ENCODE assay signal across 23 cellular contexts in genomic region chr20:16940701-16941100, GRCh38.
DNase-seq lines count a peak whose midpoint lies in the region; ATAC-seq, FAIRE-seq and TF ChIP-seq lines count a peak whose summit lies in the region.
"Had no signal": no experiment of that assay in that cellular context is flagged by ENCODE, and none has a peak within 500 bp of the region (broad histone marks: within the 10 kb centered on the region; RNA-seq: fewer than 3 reads in every experiment).

No MANE protein-coding gene starts in this region.

- 23% methylated on average over 1 of the region's 1 CpG for WGBS in HUES64
- WGBS in H1 (ENCODE audit: extremely low coverage in 1 of 2, insufficient coverage in 1 of 2, insufficient read length in 1 of 2, insufficient replicate concordance in 2 of 2, low coverage in 1 of 2, low lambda C conversion rate in 2 of 2, missing lambda C conversion rate in 1 of 2), 2 experiments = 7% methylated on average over 1 of the region's 1 CpG; no CpG with 5 or more reads in 1 of the 2 experiments

- no peak for TF ChIP-seq RAD21 in H1 (IDR thresholded peaks at IDR 0.05 in 1 of 2, conservative IDR thresholded peaks at IDR 0.05 in 1 of 2; ENCODE audit: low read depth in 2 of 2, low read length in 2 of 2)

- 0 out of 2 replicates have a peak overlapping the region, but pooled peaks have one; percentile 63 for H2BK20ac ChIP-seq in H1 (ENCODE audit: low read length)

- H3K4me3 Mint-ChIP-seq in GM23338 = no peak overlapping the region
- H3K4me3 Mint-ChIP-seq: B cell; CD4-positive, CD25-positive, alpha-beta regulatory T cell; CD8-positive, alpha-beta T cell had no signal

- no peaks in the 10 kb centered on the region for H3K79me1 ChIP-seq in H1 (ENCODE audit: low read depth, low read length)

- H2AFZ ChIP-seq in GM23338 (no peak overlapping the region), H1 (ENCODE audit: low read length) (no peak overlapping the region)
- H2AFZ ChIP-seq: GM23248 had no signal

- H3K4me1 Mint-ChIP-seq in GM23338 = peaks cover 49% of the 10 kb centered on the region
- H3K4me1 Mint-ChIP-seq: B cell; CD4-positive, CD25-positive, alpha-beta regulatory T cell had no signal

- H3K9me2 ChIP-seq in GM23338 (ENCODE audit: insufficient read depth) = peaks cover 11% of the 10 kb centered on the region

- H3K27me3 Mint-ChIP-seq in GM23338 (ENCODE audit: insufficient read depth, low read depth, poor library complexity) = no peaks in the 10 kb centered on the region
- H3K27me3 Mint-ChIP-seq: B cell; CD4-positive, CD25-positive, alpha-beta regulatory T cell had no signal

- H2AK5ac ChIP-seq in H1 (ENCODE audit: low read depth, low read length) = no peak overlapping the region

- H3K56ac ChIP-seq in H1 (replicated peaks; ENCODE audit: insufficient read length, low read depth, low read length) = no peak overlapping the region

- TF ChIP-seq CTCF in GM23338 (conservative IDR thresholded peaks at IDR 0.05; ENCODE audit: low read depth in 2 of 2) (no peak), H1 (IDR thresholded peaks at IDR 0.05; ENCODE audit: control extremely low read depth in 1 of 3, insufficient read depth in 1 of 3, low read depth in 1 of 3, low read length in 3 of 3) (no peak), Peyer's patch (IDR thresholded peaks at IDR 0.05) (no peak)

- FAIRE-seq in H1 (lab: Jason Lieb, UNC) = peak; percentile 86
- no peak for FAIRE-seq in urothelium cell line (lab: Jason Lieb, UNC)
- FAIRE-seq: A204.1, G401.6, GM12892, GM19239, H54 had no signal

- H3K4me1 ChIP-seq in GM23338 (ENCODE audit: insufficient read depth) = peaks cover 20% of the 10 kb centered on the region
- peaks cover 38% of the 10 kb centered on the region for H3K4me1 ChIP-seq in HUES64 (ENCODE audit: insufficient read depth, low read length)
- H3K4me1 ChIP-seq in H1 (replicated peaks in 1 of 4; ENCODE audit: control insufficient read depth in 3 of 4, insufficient read depth in 4 of 4, low read length in 3 of 4) = peaks cover 0 to 14% (median 11%) of the 10 kb centered on the region in 4 experiments; a peak in 3 of 7 replicates
- H3K4me1 ChIP-seq in iPS-20b (ENCODE audit: insufficient read depth, low read length) = peaks cover 34% of the 10 kb centered on the region
- no peaks in the 10 kb centered on the region for H3K4me1 ChIP-seq in Peyer's patch
- H3K4me1 ChIP-seq: BLaER1, Caco-2 had no signal

- H3K18ac ChIP-seq in H1 (ENCODE audit: extremely low read depth, low read length) = no peak overlapping the region

- no peak overlapping the region for H3K14ac ChIP-seq in H1 (ENCODE audit: insufficient read length)

- CTCF ChIA-PET in H1 (lab: Charles Lee; ENCODE audit: partially characterized antibody) = interaction anchor here (0.6 to 0.9 kb wide), 2 partner anchors 38 to 451 kb away, joined by 3 to 7 read pairs; no protein-coding TSS in a partner anchor

- H3K9ac ChIP-seq in HUES64 (ENCODE audit: low read depth, low read length) = no peak overlapping the region
- H3K9ac ChIP-seq in H1 (replicated peaks in 1 of 4; ENCODE audit: extremely low read depth in 1 of 4, low read depth in 3 of 4, low read length in 3 of 4) = no peak overlapping the region
- no peak overlapping the region for H3K9ac ChIP-seq in iPS-20b (ENCODE audit: low read depth, low read length)
- H3K9ac ChIP-seq: BLaER1, GM23248 had no signal

- H3K9me3 Mint-ChIP-seq in GM23338 = peaks cover 18% of the 10 kb centered on the region
- H3K9me3 Mint-ChIP-seq: CD8-positive, alpha-beta T cell had no signal

- H3K27me3 ChIP-seq in GM23338 (ENCODE audit: insufficient read depth) (no peaks in the 10 kb centered on the region), HUES64 (ENCODE audit: insufficient read depth, low read length) (no peaks in the 10 kb centered on the region), H1 (replicated peaks in 1 of 4; ENCODE audit: control insufficient read depth in 3 of 4, extremely low read depth in 1 of 4, insufficient read depth in 3 of 4, low read length in 3 of 4) (no peaks in the 10 kb centered on the region), iPS-20b (ENCODE audit: insufficient read depth, low read length) (no peaks in the 10 kb centered on the region), Peyer's patch (no peaks in the 10 kb centered on the region)
- H3K27me3 ChIP-seq: BLaER1 had no signal

- H3K4me2 ChIP-seq in GM23338 (no peak overlapping the region), H1 (ENCODE audit: insufficient read depth in 1 of 2, low read depth in 2 of 2, low read length in 2 of 2) (peak overlapping the region; percentile 10 to 19; a peak in 1 of 4 replicates)
- H3K4me2 ChIP-seq: BLaER1 had no signal

- no peak overlapping the region for H3K4me3 ChIP-seq in GM23338
- no peak overlapping the region for H3K4me3 ChIP-seq in HUES64 (ENCODE audit: low read length)
- no peak overlapping the region for H3K4me3 ChIP-seq in H1 (ENCODE audit: extremely low read depth in 1 of 4, insufficient read depth in 2 of 4, low read depth in 3 of 4, low read length in 4 of 4)
- peak overlapping the region; percentile 29; the same call in 1 of the 2 replicates for H3K4me3 ChIP-seq in iPS-20b (ENCODE audit: low read length)
- H3K4me3 ChIP-seq in Peyer's patch = no peak overlapping the region
- H3K4me3 ChIP-seq: BLaER1, GM23248 had no signal

- H4K8ac ChIP-seq in H1 (ENCODE audit: extremely low read depth, insufficient read depth, low read length) = no peak overlapping the region

- no peak overlapping the region for H2BK15ac ChIP-seq in H1 (ENCODE audit: low read length)

- no peak for TF ChIP-seq POLR2A in H1 (IDR thresholded peaks at IDR 0.05; ENCODE audit: control extremely low read depth in 1 of 2, low read depth in 2 of 2, low read length in 2 of 2)
- no peak for TF ChIP-seq POLR2A in Peyer's patch (IDR thresholded peaks at IDR 0.05)

- no peaks in the 10 kb centered on the region for H3K9me3 ChIP-seq in HUES64 (ENCODE audit: insufficient read depth, low read depth, low read length)
- no peaks in the 10 kb centered on the region for H3K9me3 ChIP-seq in H1 (ENCODE audit: insufficient read depth in 2 of 2, low read depth in 1 of 2, low read length in 1 of 2)
- no peaks in the 10 kb centered on the region for H3K9me3 ChIP-seq in iPS-20b (ENCODE audit: insufficient read depth, low read depth, low read length)
- H3K9me3 ChIP-seq in Peyer's patch = no peaks in the 10 kb centered on the region
- H3K9me3 ChIP-seq: BLaER1, Caco-2 had no signal

- H2BK5ac ChIP-seq in H1 (ENCODE audit: low read depth, low read length) = 0 out of 2 replicates have a peak overlapping the region, but pooled peaks have one; percentile 79

- H4K20me1 ChIP-seq in GM23338 (replicated peaks; ENCODE audit: insufficient read depth) (no peaks in the 10 kb centered on the region), H1 (replicated peaks in 1 of 2; ENCODE audit: control insufficient read depth in 1 of 2, insufficient read depth in 2 of 2, low read length in 2 of 2) (no peaks in the 10 kb centered on the region)
- H4K20me1 ChIP-seq: BLaER1 had no signal

- ATAC-seq in GM23338 = peak; percentile 78
- ATAC-seq: CD8-positive, alpha-beta T cell had no signal

- no peak for TF ChIP-seq EP300 in H1 (IDR thresholded peaks at IDR 0.05; ENCODE audit: borderline replicate concordance in 1 of 2, low read depth in 2 of 2, low read length in 2 of 2)

- peak overlapping the region; percentile 72 for H3K27ac ChIP-seq in GM23338 (ENCODE audit: low read depth)
- peak overlapping the region; percentile 84; the same call in 1 of the 2 replicates for H3K27ac ChIP-seq in HUES64 (ENCODE audit: low read depth, low read length)
- no peak overlapping the region for H3K27ac ChIP-seq in H1 (ENCODE audit: low read depth, low read length)
- H3K27ac ChIP-seq in iPS-20b (ENCODE audit: low read length) = no peak overlapping the region
- H3K27ac ChIP-seq in Peyer's patch = no peak overlapping the region
- H3K27ac ChIP-seq: 22Rv1, BLaER1, C4-2B, GM23248 had no signal

- H4K5ac ChIP-seq in H1 (ENCODE audit: insufficient read length, low read depth, low read length) = no peak overlapping the region

- peaks cover 15% of the 10 kb centered on the region for H3K36me3 Mint-ChIP-seq in GM23338 (ENCODE audit: low read depth)
- H3K36me3 Mint-ChIP-seq: CD4-positive, CD25-positive, alpha-beta regulatory T cell; CD8-positive, alpha-beta T cell had no signal

- no peak overlapping the region for H3K4ac ChIP-seq in H1 (replicated peaks; ENCODE audit: insufficient read length, low read depth, low read length)

- H3K79me2 ChIP-seq in GM23338 (replicated peaks; ENCODE audit: insufficient read depth) (no peaks in the 10 kb centered on the region), H1 (ENCODE audit: control insufficient read depth in 1 of 2, insufficient read depth in 2 of 2, low read length in 2 of 2) (no peaks in the 10 kb centered on the region)

- DNase-seq in GM23338 (ENCODE audit: low spot score) = peak; percentile 44
- no peak for DNase-seq in H1 (ENCODE audit: low read depth in 1 of 2, low spot score in 2 of 2)
- no peak for DNase-seq in Peyer's patch
- DNase-seq in SIG-M5 treated with dmso at 0.1 percent for 504 hours (lab: John Stamatoyannopoulos, UW; ENCODE audit: unreplicated experiment) = no peak
- DNase-seq in urothelium cell line (ENCODE audit: low spot score) = no peak
- DNase-seq: Caco-2; CD4-positive, CD25-positive, alpha-beta regulatory T cell; CD8-positive, alpha-beta T cell; DMS153; DND-41; GM23248; HCEC 1CT had no signal

- H3K36me3 ChIP-seq in GM23338 (ENCODE audit: insufficient read depth) (no peaks in the 10 kb centered on the region), HUES64 (ENCODE audit: insufficient read depth, low read length) (no peaks in the 10 kb centered on the region), H1 (ENCODE audit: control insufficient read depth in 2 of 4, insufficient read depth in 4 of 4, low read length in 3 of 4) (no peaks in the 10 kb centered on the region; a peak in 1 of 8 replicates), iPS-20b (ENCODE audit: insufficient read depth, low read depth, low read length) (no peaks in the 10 kb centered on the region), Peyer's patch (no peaks in the 10 kb centered on the region)
- H3K36me3 ChIP-seq: BLaER1 had no signal

- POLR2A ChIA-PET in H1 (lab: Charles Lee; ENCODE audit: partially characterized antibody) = no interaction called here

- H2BK12ac ChIP-seq in H1 (ENCODE audit: low read depth, low read length) = no peak overlapping the region

- no peak overlapping the region for H4K91ac ChIP-seq in H1 (replicated peaks; ENCODE audit: insufficient read length, low read length)

- no peaks in the 10 kb centered on the region for H3K23me2 ChIP-seq in H1 (ENCODE audit: low read depth, low read length)

- H3F3A ChIP-seq in GM23338 (replicated peaks; ENCODE audit: low read depth) = no peaks in the 10 kb centered on the region

- no peak overlapping the region for H2BK120ac ChIP-seq in H1 (replicated peaks; ENCODE audit: low read depth, low read length)

- peak overlapping the region; percentile 68 for H3K27ac Mint-ChIP-seq in GM23338
- H3K27ac Mint-ChIP-seq: B cell; CD4-positive, CD25-positive, alpha-beta regulatory T cell; CD8-positive, alpha-beta T cell had no signal

- H3K23ac ChIP-seq in H1 (ENCODE audit: insufficient read length) = no peak overlapping the region

TF ChIP-seq in H1, 55 proteins besides CTCF, POLR2A, EP300 and RAD21:
- no peak for TF ChIP-seq JUN (IDR thresholded peaks at IDR 0.05; ENCODE audit: low read depth, low read length)
- TF ChIP-seq YY1 (IDR thresholded peaks at IDR 0.05; ENCODE audit: low read depth, low read length) = peak; percentile 55; the same call in 1 of the 2 replicates
TF ChIP-seq in H1: peak in this region for 1.

Comparison
In these comparisons a context has a peak if more than half of its experiments do, and no peak if none do; other contexts are left out.
1. H3K27ac ChIP-seq: peak in GM23338 (single experiment) and HUES64 (single experiment); none in H1 (single experiment), iPS-20b (single experiment) and Peyer's patch (0 of 4).